ENCODE assay signal across 1 cellular context in genomic region chr13:27792393-27793218, GRCh38.
TF ChIP-seq lines count a peak whose summit lies in the region.

Gene GSX1, plus strand, starts transcription at chr13:27792483. Its CDS starts 208 bp downstream, at chr13:27792691.

TF ChIP-seq in WTC11, 78 proteins besides CTCF, POLR2A, EP300 and RAD21 (continued from another document and continues in another):
- TF ChIP-seq STAT6 (CRISPR knock-in tag; conservative IDR thresholded peaks at IDR 0.05; ENCODE audit: low read depth) = no peak
- TF ChIP-seq NFYB (CRISPR knock-in tag; conservative IDR thresholded peaks at IDR 0.05; ENCODE audit: low read depth) = 0 out of 2 replicates have a peak, but pooled peaks have one; percentile 21
- TF ChIP-seq JUN (CRISPR knock-in tag; IDR thresholded peaks at IDR 0.05) = peak; percentile 94
- 0 out of 2 replicates have a peak, but pooled peaks have one; percentile 8 for TF ChIP-seq IRF1 (CRISPR knock-in tag; IDR thresholded peaks at IDR 0.05)
- TF ChIP-seq E2F4 (CRISPR knock-in tag; IDR thresholded peaks at IDR 0.05; ENCODE audit: borderline replicate concordance, low read depth) = peak; percentile 61; the same call in 1 of the 2 replicates
- TF ChIP-seq ZNF416 (CRISPR knock-in tag; IDR thresholded peaks at IDR 0.05) = no peak
- TF ChIP-seq E2F5 (CRISPR knock-in tag; IDR thresholded peaks at IDR 0.05) = no peak
- TF ChIP-seq ZNF425 (CRISPR knock-in tag; conservative IDR thresholded peaks at IDR 0.05) = no peak
- peak; percentile 72 for TF ChIP-seq TEAD4 (CRISPR knock-in tag; IDR thresholded peaks at IDR 0.05)
- TF ChIP-seq AR (CRISPR knock-in tag; IDR thresholded peaks at IDR 0.05) = no peak
- peak; percentile 89 for TF ChIP-seq FOXP4 (CRISPR knock-in tag; IDR thresholded peaks at IDR 0.05)
- no peak for TF ChIP-seq SOX15 (CRISPR knock-in tag; IDR thresholded peaks at IDR 0.05)
- 0 out of 2 replicates have a peak, but pooled peaks have one; percentile 44 for TF ChIP-seq CREM (CRISPR knock-in tag; IDR thresholded peaks at IDR 0.05)
- TF ChIP-seq FOXP1 (CRISPR knock-in tag; IDR thresholded peaks at IDR 0.05; ENCODE audit: borderline replicate concordance) = peak; percentile 85
- no peak for TF ChIP-seq E2F1 (CRISPR knock-in tag; IDR thresholded peaks at IDR 0.05)
- TF ChIP-seq HMGA2 (CRISPR knock-in tag; IDR thresholded peaks at IDR 0.05) = no peak
- TF ChIP-seq USF1 (CRISPR knock-in tag; IDR thresholded peaks at IDR 0.05) = peak; percentile 63; the same call in 1 of the 2 replicates
- TF ChIP-seq ETV6 (CRISPR knock-in tag; IDR thresholded peaks at IDR 0.05) = no peak
- 0 out of 2 replicates have a peak, but pooled peaks have one; percentile 52 for TF ChIP-seq ELF4 (CRISPR knock-in tag; IDR thresholded peaks at IDR 0.05; ENCODE audit: low read depth)
- no peak for TF ChIP-seq PRDM15 (CRISPR knock-in tag; IDR thresholded peaks at IDR 0.05)
- no peak for TF ChIP-seq EMX1 (CRISPR knock-in tag; IDR thresholded peaks at IDR 0.05)
- TF ChIP-seq ZNF138 (CRISPR knock-in tag; conservative IDR thresholded peaks at IDR 0.05) = no peak
- 0 out of 2 replicates have a peak, but pooled peaks have one; percentile 60 for TF ChIP-seq SP1 (CRISPR knock-in tag; conservative IDR thresholded peaks at IDR 0.05)
- no peak for TF ChIP-seq ATF3 (CRISPR knock-in tag; conservative IDR thresholded peaks at IDR 0.05)
- TF ChIP-seq MYBL2 (CRISPR knock-in tag; IDR thresholded peaks at IDR 0.05) = 0 out of 2 replicates have a peak, but pooled peaks have one; percentile 56
- TF ChIP-seq PRRX2 (CRISPR knock-in tag; IDR thresholded peaks at IDR 0.05) = no peak
- no peak for TF ChIP-seq GABPB1 (CRISPR knock-in tag; IDR thresholded peaks at IDR 0.05)
- peak; percentile 44; the same call in 1 of the 2 replicates for TF ChIP-seq ZBTB21 (CRISPR knock-in tag; IDR thresholded peaks at IDR 0.05; ENCODE audit: borderline replicate concordance)
- TF ChIP-seq FOXK1 (CRISPR knock-in tag; IDR thresholded peaks at IDR 0.05) = peak; percentile 82
- TF ChIP-seq GTF2I (CRISPR knock-in tag; conservative IDR thresholded peaks at IDR 0.05) = no peak
- TF ChIP-seq ZBTB43 (CRISPR knock-in tag; IDR thresholded peaks at IDR 0.05) = peak; percentile 36; the same call in 1 of the 2 replicates
- no peak for TF ChIP-seq NR2C2 (CRISPR knock-in tag; IDR thresholded peaks at IDR 0.05)
- 0 out of 2 replicates have a peak, but pooled peaks have one; percentile 33 for TF ChIP-seq ZNF317 (CRISPR knock-in tag; IDR thresholded peaks at IDR 0.05; ENCODE audit: borderline replicate concordance, low read depth)
- TF ChIP-seq MLX (CRISPR knock-in tag; IDR thresholded peaks at IDR 0.05) = no peak
